In the genomic region with DNA sequence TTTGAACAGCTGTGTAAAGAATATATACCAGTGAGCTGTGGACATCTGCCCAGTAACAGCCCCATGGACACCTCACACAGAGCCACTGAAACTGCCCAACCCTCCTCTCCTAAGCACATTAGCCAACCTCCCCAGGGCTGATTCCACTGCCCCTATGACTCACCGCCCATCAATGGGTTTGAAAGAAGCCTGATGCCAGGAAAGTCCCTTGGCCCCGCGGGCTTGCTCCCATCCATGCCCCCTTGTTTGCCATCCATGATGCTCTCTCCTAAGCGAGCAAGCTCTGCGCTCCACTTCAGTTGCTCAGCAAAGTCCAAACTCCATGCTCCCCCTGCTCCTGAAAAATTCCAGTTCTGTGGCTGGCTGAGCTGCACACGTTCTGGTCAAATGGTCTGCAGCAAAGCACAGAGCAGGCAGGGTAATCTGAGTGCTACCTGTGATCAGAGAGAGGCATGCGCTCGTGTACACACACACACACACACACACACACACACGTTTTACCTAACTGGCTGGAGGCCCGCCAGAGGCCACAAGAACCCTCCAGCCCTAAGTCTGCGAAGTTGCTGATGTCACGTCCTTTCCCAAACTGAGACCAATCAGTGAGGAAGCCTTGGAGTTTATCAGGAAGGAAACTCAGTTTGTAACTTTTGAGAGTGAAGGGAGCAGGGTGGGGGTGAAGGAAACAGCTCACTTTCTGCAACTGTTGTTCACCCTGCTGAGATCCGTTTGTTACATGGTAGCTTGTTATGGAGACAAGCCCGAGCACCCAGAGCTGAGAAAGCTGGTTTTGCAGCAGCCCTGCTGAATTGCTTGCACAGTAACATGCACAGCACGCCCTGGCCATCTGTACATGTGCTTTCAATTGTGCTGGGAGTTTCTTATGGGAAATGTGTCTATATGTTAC, we compare ENCODE assay signal across 1 cellular context.
A peak's percentile ranks its signal among the peaks of the same experiment; 100 is the strongest.
TF ChIP-seq lines count a peak whose summit lies in the region.

A gene with protein sequence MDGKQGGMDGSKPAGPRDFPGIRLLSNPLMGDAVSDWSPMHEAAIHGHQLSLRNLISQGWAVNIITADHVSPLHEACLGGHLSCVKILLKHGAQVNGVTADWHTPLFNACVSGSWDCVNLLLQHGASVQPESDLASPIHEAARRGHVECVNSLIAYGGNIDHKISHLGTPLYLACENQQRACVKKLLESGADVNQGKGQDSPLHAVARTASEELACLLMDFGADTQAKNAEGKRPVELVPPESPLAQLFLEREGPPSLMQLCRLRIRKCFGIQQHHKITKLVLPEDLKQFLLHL (minus strand): TSS at position 466 of the 904 bp plus-strand sequence. CDS start 209 bp downstream, at position 257.

TF ChIP-seq in HepG2, 621 proteins besides CTCF, POLR2A, EP300 and RAD21 (continued from another document):
- TF ChIP-seq, protein P1, sequence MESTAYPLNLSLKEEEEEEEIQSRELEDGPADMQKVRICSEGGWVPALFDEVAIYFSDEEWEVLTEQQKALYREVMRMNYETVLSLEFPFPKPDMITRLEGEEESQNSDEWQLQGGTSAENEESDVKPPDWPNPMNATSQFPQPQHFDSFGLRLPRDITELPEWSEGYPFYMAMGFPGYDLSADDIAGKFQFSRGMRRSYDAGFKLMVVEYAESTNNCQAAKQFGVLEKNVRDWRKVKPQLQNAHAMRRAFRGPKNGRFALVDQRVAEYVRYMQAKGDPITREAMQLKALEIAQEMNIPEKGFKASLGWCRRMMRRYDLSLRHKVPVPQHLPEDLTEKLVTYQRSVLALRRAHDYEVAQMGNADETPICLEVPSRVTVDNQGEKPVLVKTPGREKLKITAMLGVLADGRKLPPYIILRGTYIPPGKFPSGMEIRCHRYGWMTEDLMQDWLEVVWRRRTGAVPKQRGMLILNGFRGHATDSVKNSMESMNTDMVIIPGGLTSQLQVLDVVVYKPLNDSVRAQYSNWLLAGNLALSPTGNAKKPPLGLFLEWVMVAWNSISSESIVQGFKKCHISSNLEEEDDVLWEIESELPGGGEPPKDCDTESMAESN (CRISPR knock-in tag; conservative IDR thresholded peaks at IDR 0.05), result peak; percentile 43; the same call in 1 of the 2 replicates
- TF ChIP-seq SP1 (IDR thresholded peaks at IDR 0.05) (no peak), SP1 (CRISPR knock-in tag; IDR thresholded peaks at IDR 0.05) (no peak), ZNF124 (CRISPR knock-in tag; IDR thresholded peaks at IDR 0.05) (no peak), ZMYM4 (CRISPR knock-in tag; IDR thresholded peaks at IDR 0.05) (peak; percentile 77), TBX2 (CRISPR knock-in tag; IDR thresholded peaks at IDR 0.05; ENCODE audit: borderline replicate concordance) (peak; percentile 53; the same call in 1 of the 2 replicates), PHF21A (CRISPR knock-in tag; IDR thresholded peaks at IDR 0.05) (peak; percentile 76), ZNF629 (CRISPR knock-in tag; conservative IDR thresholded peaks at IDR 0.05) (no peak), ZNF253 (CRISPR knock-in tag; IDR thresholded peaks at IDR 0.05; ENCODE audit: borderline replicate concordance) (no peak), ZNF230 (CRISPR knock-in tag; IDR thresholded peaks at IDR 0.05) (0 out of 2 replicates have a peak, but pooled peaks have one; percentile 52), ZNF331 (CRISPR knock-in tag; IDR thresholded peaks at IDR 0.05) (no peak), ZNF790 (CRISPR knock-in tag; IDR thresholded peaks at IDR 0.05; ENCODE audit: borderline replicate concordance) (no peak), ZFP36L2 (CRISPR knock-in tag; IDR thresholded peaks at IDR 0.05) (no peak), ZSCAN12 (CRISPR knock-in tag; IDR thresholded peaks at IDR 0.05) (no peak)
- TF ChIP-seq, protein P2, sequence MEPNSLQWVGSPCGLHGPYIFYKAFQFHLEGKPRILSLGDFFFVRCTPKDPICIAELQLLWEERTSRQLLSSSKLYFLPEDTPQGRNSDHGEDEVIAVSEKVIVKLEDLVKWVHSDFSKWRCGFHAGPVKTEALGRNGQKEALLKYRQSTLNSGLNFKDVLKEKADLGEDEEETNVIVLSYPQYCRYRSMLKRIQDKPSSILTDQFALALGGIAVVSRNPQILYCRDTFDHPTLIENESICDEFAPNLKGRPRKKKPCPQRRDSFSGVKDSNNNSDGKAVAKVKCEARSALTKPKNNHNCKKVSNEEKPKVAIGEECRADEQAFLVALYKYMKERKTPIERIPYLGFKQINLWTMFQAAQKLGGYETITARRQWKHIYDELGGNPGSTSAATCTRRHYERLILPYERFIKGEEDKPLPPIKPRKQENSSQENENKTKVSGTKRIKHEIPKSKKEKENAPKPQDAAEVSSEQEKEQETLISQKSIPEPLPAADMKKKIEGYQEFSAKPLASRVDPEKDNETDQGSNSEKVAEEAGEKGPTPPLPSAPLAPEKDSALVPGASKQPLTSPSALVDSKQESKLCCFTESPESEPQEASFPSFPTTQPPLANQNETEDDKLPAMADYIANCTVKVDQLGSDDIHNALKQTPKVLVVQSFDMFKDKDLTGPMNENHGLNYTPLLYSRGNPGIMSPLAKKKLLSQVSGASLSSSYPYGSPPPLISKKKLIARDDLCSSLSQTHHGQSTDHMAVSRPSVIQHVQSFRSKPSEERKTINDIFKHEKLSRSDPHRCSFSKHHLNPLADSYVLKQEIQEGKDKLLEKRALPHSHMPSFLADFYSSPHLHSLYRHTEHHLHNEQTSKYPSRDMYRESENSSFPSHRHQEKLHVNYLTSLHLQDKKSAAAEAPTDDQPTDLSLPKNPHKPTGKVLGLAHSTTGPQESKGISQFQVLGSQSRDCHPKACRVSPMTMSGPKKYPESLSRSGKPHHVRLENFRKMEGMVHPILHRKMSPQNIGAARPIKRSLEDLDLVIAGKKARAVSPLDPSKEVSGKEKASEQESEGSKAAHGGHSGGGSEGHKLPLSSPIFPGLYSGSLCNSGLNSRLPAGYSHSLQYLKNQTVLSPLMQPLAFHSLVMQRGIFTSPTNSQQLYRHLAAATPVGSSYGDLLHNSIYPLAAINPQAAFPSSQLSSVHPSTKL (CRISPR knock-in tag; IDR thresholded peaks at IDR 0.05), result 0 out of 2 replicates have a peak, but pooled peaks have one; percentile 16
- TF ChIP-seq, protein P3, sequence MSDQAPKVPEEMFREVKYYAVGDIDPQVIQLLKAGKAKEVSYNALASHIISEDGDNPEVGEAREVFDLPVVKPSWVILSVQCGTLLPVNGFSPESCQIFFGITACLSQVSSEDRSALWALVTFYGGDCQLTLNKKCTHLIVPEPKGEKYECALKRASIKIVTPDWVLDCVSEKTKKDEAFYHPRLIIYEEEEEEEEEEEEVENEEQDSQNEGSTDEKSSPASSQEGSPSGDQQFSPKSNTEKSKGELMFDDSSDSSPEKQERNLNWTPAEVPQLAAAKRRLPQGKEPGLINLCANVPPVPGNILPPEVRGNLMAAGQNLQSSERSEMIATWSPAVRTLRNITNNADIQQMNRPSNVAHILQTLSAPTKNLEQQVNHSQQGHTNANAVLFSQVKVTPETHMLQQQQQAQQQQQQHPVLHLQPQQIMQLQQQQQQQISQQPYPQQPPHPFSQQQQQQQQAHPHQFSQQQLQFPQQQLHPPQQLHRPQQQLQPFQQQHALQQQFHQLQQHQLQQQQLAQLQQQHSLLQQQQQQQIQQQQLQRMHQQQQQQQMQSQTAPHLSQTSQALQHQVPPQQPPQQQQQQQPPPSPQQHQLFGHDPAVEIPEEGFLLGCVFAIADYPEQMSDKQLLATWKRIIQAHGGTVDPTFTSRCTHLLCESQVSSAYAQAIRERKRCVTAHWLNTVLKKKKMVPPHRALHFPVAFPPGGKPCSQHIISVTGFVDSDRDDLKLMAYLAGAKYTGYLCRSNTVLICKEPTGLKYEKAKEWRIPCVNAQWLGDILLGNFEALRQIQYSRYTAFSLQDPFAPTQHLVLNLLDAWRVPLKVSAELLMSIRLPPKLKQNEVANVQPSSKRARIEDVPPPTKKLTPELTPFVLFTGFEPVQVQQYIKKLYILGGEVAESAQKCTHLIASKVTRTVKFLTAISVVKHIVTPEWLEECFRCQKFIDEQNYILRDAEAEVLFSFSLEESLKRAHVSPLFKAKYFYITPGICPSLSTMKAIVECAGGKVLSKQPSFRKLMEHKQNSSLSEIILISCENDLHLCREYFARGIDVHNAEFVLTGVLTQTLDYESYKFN (CRISPR knock-in tag; conservative IDR thresholded peaks at IDR 0.05), result peak; percentile 71
- TF ChIP-seq, protein P4, sequence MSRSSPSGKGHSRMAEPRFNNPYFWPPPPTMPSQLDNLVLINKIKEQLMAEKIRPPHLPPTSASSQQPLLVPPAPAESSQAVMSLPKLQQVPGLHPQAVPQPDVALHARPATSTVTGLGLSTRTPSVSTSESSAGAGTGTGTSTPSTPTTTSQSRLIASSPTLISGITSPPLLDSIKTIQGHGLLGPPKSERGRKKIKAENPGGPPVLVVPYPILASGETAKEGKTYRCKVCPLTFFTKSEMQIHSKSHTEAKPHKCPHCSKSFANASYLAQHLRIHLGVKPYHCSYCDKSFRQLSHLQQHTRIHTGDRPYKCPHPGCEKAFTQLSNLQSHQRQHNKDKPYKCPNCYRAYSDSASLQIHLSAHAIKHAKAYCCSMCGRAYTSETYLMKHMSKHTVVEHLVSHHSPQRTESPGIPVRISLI (CRISPR knock-in tag; IDR thresholded peaks at IDR 0.05; ENCODE audit: borderline replicate concordance), result no peak
